25 cellular contexts compared by ENCODE assay signal in the genomic region with DNA sequence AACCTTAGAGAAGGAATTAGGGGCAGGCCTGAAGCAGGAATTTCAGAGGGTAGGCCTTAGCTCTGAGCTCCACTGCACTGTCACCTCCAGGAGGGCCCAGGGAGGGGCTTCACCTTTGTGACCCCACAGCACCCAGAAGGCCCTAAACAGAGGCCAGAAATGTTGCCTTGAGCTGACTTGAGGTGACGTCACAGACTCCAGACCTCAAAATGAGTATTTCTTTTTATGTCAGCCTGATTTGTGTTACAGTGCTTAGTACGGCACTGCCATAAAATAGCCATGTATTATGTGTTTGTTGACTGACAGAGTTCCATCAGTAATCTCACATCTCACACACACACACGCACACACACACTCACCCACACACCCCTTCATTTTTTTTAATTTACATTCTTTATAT.
A peak's percentile ranks its signal among the peaks of the same experiment; 100 is the strongest.
DNase-seq lines count a peak whose midpoint lies in the region; ATAC-seq, FAIRE-seq and TF ChIP-seq lines count a peak whose summit lies in the region.
"Had no signal": no experiment of that assay in that cellular context is flagged by ENCODE, and none has a peak within 500 bp of the region (broad histone marks: within the 10 kb centered on the region; RNA-seq: fewer than 3 reads in every experiment).

No MANE protein-coding gene starts in this region.

- H3K4me3 ChIP-seq in K562 = no peak overlapping the region
- H3K4me3 ChIP-seq in osteoblast (ENCODE audit: insufficient read depth, low read length) = no peak overlapping the region
- no peak overlapping the region for H3K4me3 ChIP-seq in WERI-Rb-1 (ENCODE audit: low read depth, low read length)
- H3K4me3 ChIP-seq: BLaER1, GM12878 had no signal

- no peak for TF ChIP-seq EP300 in K562 (IDR thresholded peaks at IDR 0.05; ENCODE audit: low read length)

- DNase-seq in K562 (ENCODE audit: extremely low read depth in 1 of 4, low spot score in 3 of 4) (no peak), osteoblast (ENCODE audit: insufficient read length, low spot score, missing footprints) (peak; percentile 48), middle frontal gyrus (ENCODE audit: extremely low spot score, low spot score) (no peak), WERI-Rb-1 (no peak)
- DNase-seq: 8988T; ACHN; BE2C; C1 segment of cervical spinal cord; CD4-positive, alpha-beta memory T cell; CD4-positive, CD25-positive, alpha-beta regulatory T cell; CD8-positive, alpha-beta memory T cell; COR-L47; DMS 273 treated with DMSO at 0.1 percent for 48 hours; DMS153; DMS53; DMS79; DND-41; EL; GDM1 had no signal

- H3K27ac ChIP-seq in angular gyrus (ENCODE audit: low read depth, low read length) (peak overlapping the region; percentile 35), K562 (ENCODE audit: extremely low read depth, low read depth, low read length) (no peak overlapping the region), osteoblast (ENCODE audit: low read depth, low read length) (no peak overlapping the region), WERI-Rb-1 (no peak overlapping the region)
- H3K27ac ChIP-seq: BLaER1 had no signal

- no TSS peak for BruUV-seq in K562 (replicated peaks; lab: Mats Ljungman, UMichigan)

- no peaks in the 10 kb centered on the region for H3K36me3 ChIP-seq in K562 (ENCODE audit: control insufficient read depth, insufficient read depth, low read length)
- H3K36me3 ChIP-seq in osteoblast (ENCODE audit: insufficient read depth, low read length) = no peaks in the 10 kb centered on the region
- no peaks in the 10 kb centered on the region for H3K36me3 ChIP-seq in WERI-Rb-1
- H3K36me3 ChIP-seq: BE2C had no signal

- no peak for FAIRE-seq in K562 (lab: Jason Lieb, UNC)
- FAIRE-seq: A204.1, GM12878, GM12892, GM18507 had no signal

- TF ChIP-seq CTCF in K562 (IDR thresholded peaks at IDR 0.05 in 2 of 3, conservative IDR thresholded peaks at IDR 0.05 in 1 of 3; ENCODE audit: insufficient read depth in 2 of 3, low read depth in 1 of 3, low read length in 3 of 3) (no peak), osteoblast (IDR thresholded peaks at IDR 0.05; ENCODE audit: extremely low read depth, low read depth, low read length) (no peak), WERI-Rb-1 (IDR thresholded peaks at IDR 0.05; ENCODE audit: low read depth, low read length) (no peak)

- no peaks in the 10 kb centered on the region for H3K4me1 ChIP-seq in K562 (replicated peaks in 1 of 2; ENCODE audit: control insufficient read depth in 2 of 2, insufficient read depth in 2 of 2, low read length in 2 of 2)
- no peaks in the 10 kb centered on the region for H3K4me1 ChIP-seq in osteoblast (ENCODE audit: insufficient read depth, low read length)
- H3K4me1 ChIP-seq: BE2C, BLaER1 had no signal

- CTCF ChIA-PET in K562 (lab: Yijun Ruan, JAX; ENCODE audit: low intra/inter-chr PET ratio) = no interaction called here

- H2AFZ ChIP-seq in K562 (ENCODE audit: low read depth, low read length) = no peak overlapping the region
- H2AFZ ChIP-seq in osteoblast (ENCODE audit: low read length) = no peak overlapping the region

- in situ Hi-C loops in K562 (cut with MboI) = no loop called here

- H3K9ac ChIP-seq in K562 (ENCODE audit: insufficient read depth in 1 of 2, low read depth in 2 of 2, low read length in 2 of 2) = no peak overlapping the region
- H3K9ac ChIP-seq: BLaER1 had no signal

- intact Hi-C loops in K562 (cut with micrococcal nuclease) = no loop called here

- H3K9me3 ChIP-seq in K562 (replicated peaks; ENCODE audit: control insufficient read depth, insufficient read depth, low read depth, low read length) (no peaks in the 10 kb centered on the region), osteoblast (ENCODE audit: low read depth, low read length) (no peaks in the 10 kb centered on the region), WERI-Rb-1 (ENCODE audit: severe bottlenecking) (no peaks in the 10 kb centered on the region)
- H3K9me3 ChIP-seq: BE2C had no signal

- H3K79me2 ChIP-seq in K562 (ENCODE audit: control insufficient read depth, insufficient read depth, low read length) = no peaks in the 10 kb centered on the region
- no peaks in the 10 kb centered on the region for H3K79me2 ChIP-seq in osteoblast (ENCODE audit: insufficient read depth, low read length)

- peaks cover 9 to 25% of the 10 kb centered on the region in 2 experiments; a peak in 4 of 5 replicates for H3K27me3 ChIP-seq in K562 (ENCODE audit: control insufficient read depth in 2 of 2, insufficient read depth in 2 of 2, low read length in 2 of 2)
- no peaks in the 10 kb centered on the region for H3K27me3 ChIP-seq in osteoblast (ENCODE audit: insufficient read depth, low read length)
- H3K27me3 ChIP-seq in WERI-Rb-1 (ENCODE audit: insufficient read depth, low read depth, severe bottlenecking) = no peaks in the 10 kb centered on the region
- H3K27me3 ChIP-seq: BE2C, BLaER1 had no signal

- no peak for TF ChIP-seq POLR2A in K562 (conservative IDR thresholded peaks at IDR 0.05)

- WGBS in K562 (ENCODE audit: insufficient coverage, low coverage, missing lambda C conversion rate) = 0% methylated on average over 3 of the region's 3 CpGs

- H4K20me1 ChIP-seq in K562 (replicated peaks; ENCODE audit: control insufficient read depth, insufficient read depth, low read length) (no peaks in the 10 kb centered on the region), osteoblast (ENCODE audit: insufficient read depth, low read length) (no peaks in the 10 kb centered on the region)
- H4K20me1 ChIP-seq: BLaER1 had no signal

- H3K9me1 ChIP-seq in K562 (ENCODE audit: control insufficient read depth, insufficient read depth, low read length) = peaks cover 2% of the 10 kb centered on the region

- POLR2A ChIA-PET in K562 (lab: Yijun Ruan, JAX) = no interaction called here

- ATAC-seq in K562 = no peak
- ATAC-seq: GM12878 had no signal

- no peak for TF ChIP-seq RAD21 in K562 (CRISPR knock-in tag; conservative IDR thresholded peaks at IDR 0.05 in 1 of 2, IDR thresholded peaks at IDR 0.05 in 1 of 2)

- no peak overlapping the region for H3K4me2 ChIP-seq in K562 (ENCODE audit: insufficient read depth, low read length)
- H3K4me2 ChIP-seq in osteoblast (ENCODE audit: insufficient read depth, low read length) = no peak overlapping the region
- H3K4me2 ChIP-seq: BLaER1 had no signal

TF ChIP-seq in K562, 482 proteins besides CTCF, POLR2A, EP300 and RAD21:
- TF ChIP-seq ATF3 (IDR thresholded peaks at IDR 0.05) (0 out of 2 replicates have a peak, but pooled peaks have one; percentile 7), ATF3 (CRISPR knock-in tag; conservative IDR thresholded peaks at IDR 0.05) (no peak), PML (IDR thresholded peaks at IDR 0.05; ENCODE audit: low read length) (no peak), ATF1 (CRISPR knock-in tag; IDR thresholded peaks at IDR 0.05) (no peak), ATF1 (tag; IDR thresholded peaks at IDR 0.05) (peak; percentile 43; the same call in 1 of the 2 replicates), NFATC3 (IDR thresholded peaks at IDR 0.05) (no peak), MEIS2 (IDR thresholded peaks at IDR 0.05; ENCODE audit: partially characterized antibody) (no peak), KLF13 (tag; IDR thresholded peaks at IDR 0.05; ENCODE audit: borderline replicate concordance, low read depth) (no peak), TEAD1 (CRISPR knock-in tag; IDR thresholded peaks at IDR 0.05) (no peak), NCOA1 (IDR thresholded peaks at IDR 0.05; ENCODE audit: low read depth) (no peak)
- TF ChIP-seq, protein P1, sequence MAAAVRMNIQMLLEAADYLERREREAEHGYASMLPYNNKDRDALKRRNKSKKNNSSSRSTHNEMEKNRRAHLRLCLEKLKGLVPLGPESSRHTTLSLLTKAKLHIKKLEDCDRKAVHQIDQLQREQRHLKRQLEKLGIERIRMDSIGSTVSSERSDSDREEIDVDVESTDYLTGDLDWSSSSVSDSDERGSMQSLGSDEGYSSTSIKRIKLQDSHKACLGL (CRISPR knock-in tag; IDR thresholded peaks at IDR 0.05; ENCODE audit: borderline replicate concordance, poor library complexity, severe bottlenecking) = no peak
- TF ChIP-seq, protein P2, sequence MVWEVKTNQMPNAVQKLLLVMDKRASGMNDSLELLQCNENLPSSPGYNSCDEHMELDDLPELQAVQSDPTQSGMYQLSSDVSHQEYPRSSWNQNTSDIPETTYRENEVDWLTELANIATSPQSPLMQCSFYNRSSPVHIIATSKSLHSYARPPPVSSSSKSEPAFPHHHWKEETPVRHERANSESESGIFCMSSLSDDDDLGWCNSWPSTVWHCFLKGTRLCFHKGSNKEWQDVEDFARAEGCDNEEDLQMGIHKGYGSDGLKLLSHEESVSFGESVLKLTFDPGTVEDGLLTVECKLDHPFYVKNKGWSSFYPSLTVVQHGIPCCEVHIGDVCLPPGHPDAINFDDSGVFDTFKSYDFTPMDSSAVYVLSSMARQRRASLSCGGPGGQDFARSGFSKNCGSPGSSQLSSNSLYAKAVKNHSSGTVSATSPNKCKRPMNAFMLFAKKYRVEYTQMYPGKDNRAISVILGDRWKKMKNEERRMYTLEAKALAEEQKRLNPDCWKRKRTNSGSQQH (CRISPR knock-in tag; IDR thresholded peaks at IDR 0.05) = no peak
TF ChIP-seq in K562: peak in this region for 2.
